ENCODE assay signal across 7 cellular contexts in genomic region chr12:27627836-27628469, GRCh38.
DNase-seq lines count a peak whose midpoint lies in the region; FAIRE-seq and TF ChIP-seq lines count a peak whose summit lies in the region.
"Not testable (repeated sequence)": the region's sequence is repeated elsewhere in the genome, so short reads cannot be mapped to it uniquely, and the experiment has no call there.

No MANE protein-coding gene starts in this region.

- not testable (repeated sequence) for H4K91ac ChIP-seq in mesenchymal stem cell (ENCODE audit: low read length)

- POLR2A ChIA-PET in PC-9 (lab: Charles Lee; ENCODE audit: unreplicated experiment): interaction anchor here (0.6 kb wide), 1 partner anchor 103 kb away, joined by 16 read pairs; no protein-coding TSS in a partner anchor

- H3K79me1 ChIP-seq in mesenchymal stem cell (replicated peaks; ENCODE audit: low read length, poor library complexity, severe bottlenecking): peaks cover 12% of the 10 kb centered on the region

- not testable (repeated sequence) for H2AK5ac ChIP-seq in mesenchymal stem cell (ENCODE audit: low read length, severe bottlenecking)

- H3K27me3 ChIP-seq in GM23248 (replicated peaks; ENCODE audit: insufficient read depth); PC-9 (ENCODE audit: insufficient read depth, low read depth); brain microvascular endothelial cell (replicated peaks); esophagus squamous epithelium; mesenchymal stem cell (ENCODE audit: control insufficient read depth in 1 of 2, insufficient read depth in 1 of 2, low read length in 2 of 2); small intestine (ENCODE audit: control insufficient read depth in 2 of 2, insufficient read depth in 2 of 2, low read length in 2 of 2): not testable (repeated sequence)

- BruUV-seq in PC-9 (replicated peaks; lab: Mats Ljungman, UMichigan): not testable (repeated sequence)

- intact Hi-C loops in PC-9 (cut with micrococcal nuclease; ENCODE audit: unreplicated experiment); esophagus squamous epithelium (cut with DNase I): not testable (repeated sequence)
- intact Hi-C loops in activated T-helper 1 cell treated with anti-CD3 and anti-CD28 coated beads, Interleukin-12 subunit alpha, Interleukin-12 subunit beta, Interleukin-2, Interleukin-4 antibody, amounts not matched to agents 30 ng/mL and 10 ng/mL and 1 ng/mL, durations not matched to agents 14 hours and 24 hours and 36 hours (cut with micrococcal nuclease): loop anchor here (5.0 kb wide), 2 partner anchors 41 to 96 kb away; no protein-coding TSS in a partner anchor

- not testable (repeated sequence) for H2BK5ac ChIP-seq in mesenchymal stem cell (ENCODE audit: low read depth, low read length, poor library complexity, severe bottlenecking)

- peak overlapping the region in 1 of 2 experiments; percentile 3 for H2BK12ac ChIP-seq in mesenchymal stem cell (ENCODE audit: low read length in 2 of 2)

- 60 to 66% methylated on average over 2 of the region's 2 CpGs for WGBS in GM23248 (ENCODE audit: low coverage in 1 of 2, low lambda C conversion rate in 2 of 2, missing lambda C conversion rate in 2 of 2), 2 experiments
- 30 to 33% methylated on average over 2 of the region's 2 CpGs for WGBS in esophagus squamous epithelium, 2 donors
- WGBS in mesenchymal stem cell: 91% methylated on average over 1 of the region's 2 CpGs
- 45 to 49% (median 46%) methylated on average over 2 of the region's 2 CpGs for WGBS in small intestine, 3 donors

- not testable (repeated sequence) for H3K9me2 ChIP-seq in GM23248 (ENCODE audit: insufficient read depth); PC-9 (ENCODE audit: insufficient read depth)

- H3K4ac ChIP-seq in mesenchymal stem cell (ENCODE audit: low read depth in 1 of 2, low read length in 2 of 2): not testable (repeated sequence)

- not testable (repeated sequence) for H2BK120ac ChIP-seq in mesenchymal stem cell (ENCODE audit: low read depth, low read length)

- peak overlapping the region; percentile 94 for H3K4me2 ChIP-seq in GM23248 (ENCODE audit: unreplicated experiment)
- H3K4me2 ChIP-seq in PC-9: 0 out of 2 replicates have a peak overlapping the region, but pooled peaks have one; percentile 1
- H3K4me2 ChIP-seq in mesenchymal stem cell (ENCODE audit: low read length, poor library complexity, severe bottlenecking): not testable (repeated sequence)

- not testable (repeated sequence) for FAIRE-seq in small intestine (lab: Jason Lieb, UNC)

- H3K36me3 Mint-ChIP-seq in activated T-helper 1 cell treated with anti-CD3 and anti-CD28 coated beads, Interleukin-12 subunit alpha, Interleukin-12 subunit beta, Interleukin-2, Interleukin-4 antibody, amounts not matched to agents 30 ng/mL and 10 ng/mL and 1 ng/mL, durations not matched to agents 14 hours and 24 hours and 36 hours (ENCODE audit: low read depth): not testable (repeated sequence)

- not testable (repeated sequence) for H3K14ac ChIP-seq in mesenchymal stem cell (ENCODE audit: low read length in 2 of 2)

- not testable (repeated sequence) for TF ChIP-seq CTCF in PC-9 (conservative IDR thresholded peaks at IDR 0.05); brain microvascular endothelial cell (IDR thresholded peaks at IDR 0.05; ENCODE audit: low read depth, low read length, missing control alignments); esophagus squamous epithelium (IDR thresholded peaks at IDR 0.05)

- peaks cover 73% of the 10 kb centered on the region for H3F3A ChIP-seq in GM23248 (ENCODE audit: insufficient read depth)
- peaks cover 11% of the 10 kb centered on the region; the same call in 1 of the 2 replicates for H3F3A ChIP-seq in PC-9 (ENCODE audit: insufficient read depth, low read depth)

- CTCF ChIA-PET in PC-9 (lab: Charles Lee): not testable (repeated sequence)

- not testable (repeated sequence) for H4K8ac ChIP-seq in mesenchymal stem cell (ENCODE audit: low read length)

- peak overlapping the region; percentile 91 for H3K27ac ChIP-seq in GM23248
- H3K27ac ChIP-seq in PC-9: peak overlapping the region; percentile 42; the same call in 1 of the 2 replicates
- H3K27ac ChIP-seq in brain microvascular endothelial cell: peak overlapping the region; percentile 97
- H3K27ac ChIP-seq in esophagus squamous epithelium: peak overlapping the region in 3 of 4 donors; percentile 57 to 67 (median 67)
- peak overlapping the region; percentile 61 for H3K27ac ChIP-seq in mesenchymal stem cell (ENCODE audit: low read length, poor library complexity, severe bottlenecking)
- H3K27ac ChIP-seq in small intestine (ENCODE audit: low read depth in 1 of 2, low read length in 1 of 2): not testable (repeated sequence)

- H2BK15ac ChIP-seq in mesenchymal stem cell (ENCODE audit: low read depth, poor library complexity, severe bottlenecking): not testable (repeated sequence)

- H3K9ac ChIP-seq in GM23248: peak overlapping the region; percentile 71
- H3K9ac ChIP-seq in mesenchymal stem cell (ENCODE audit: low read length): peak overlapping the region; percentile 87

- not testable (repeated sequence) for H3K36me3 ChIP-seq in GM23248 (ENCODE audit: low read depth); PC-9 (ENCODE audit: low read depth); brain microvascular endothelial cell (replicated peaks); esophagus squamous epithelium; mesenchymal stem cell (ENCODE audit: control insufficient read depth in 1 of 2, insufficient read depth in 2 of 2, low read depth in 1 of 2, low read length in 2 of 2); small intestine (ENCODE audit: control insufficient read depth in 2 of 2, insufficient read depth in 2 of 2, low read length in 2 of 2)

- H3K27me3 Mint-ChIP-seq in activated T-helper 1 cell treated with anti-CD3 and anti-CD28 coated beads, Interleukin-12 subunit alpha, Interleukin-12 subunit beta, Interleukin-2, Interleukin-4 antibody, amounts not matched to agents 30 ng/mL and 10 ng/mL and 1 ng/mL, durations not matched to agents 14 hours and 24 hours and 36 hours (ENCODE audit: insufficient read depth): not testable (repeated sequence)

- not testable (repeated sequence) for H3K4me3 Mint-ChIP-seq in activated T-helper 1 cell treated with anti-CD3 and anti-CD28 coated beads, Interleukin-12 subunit alpha, Interleukin-12 subunit beta, Interleukin-2, Interleukin-4 antibody, amounts not matched to agents 30 ng/mL and 10 ng/mL and 1 ng/mL, durations not matched to agents 14 hours and 24 hours and 36 hours

- not testable (repeated sequence) for H2AFZ ChIP-seq in GM23248; PC-9; mesenchymal stem cell (ENCODE audit: low read depth, low read length)

- peak overlapping the region; percentile 52 for H3K4me3 ChIP-seq in GM23248
- H3K4me3 ChIP-seq in PC-9; brain microvascular endothelial cell (ENCODE audit: low read depth, low read length); esophagus squamous epithelium; small intestine (ENCODE audit: low read depth in 1 of 2, low read length in 2 of 2): not testable (repeated sequence)
- peak overlapping the region in 1 of 2 experiments; percentile 54 for H3K4me3 ChIP-seq in mesenchymal stem cell (ENCODE audit: insufficient read depth in 1 of 2, low read depth in 1 of 2, low read length in 2 of 2)

- H3K4me1 ChIP-seq in GM23248 (ENCODE audit: insufficient read depth) (peaks cover 82% of the 10 kb centered on the region), PC-9 (replicated peaks; ENCODE audit: insufficient read depth) (peaks cover 23% of the 10 kb centered on the region), esophagus squamous epithelium (peaks cover 4 to 44% (median 19%) of the 10 kb centered on the region in 3 donors), mesenchymal stem cell (ENCODE audit: control insufficient read depth, insufficient read depth, low read depth, low read length) (peaks cover 20% of the 10 kb centered on the region)
- not testable (repeated sequence) for H3K4me1 ChIP-seq in small intestine (ENCODE audit: control insufficient read depth in 2 of 2, insufficient read depth in 1 of 2, low read depth in 1 of 2, low read length in 1 of 2)

- H4K20me1 ChIP-seq in GM23248 (ENCODE audit: insufficient read depth); PC-9 (ENCODE audit: insufficient read depth): not testable (repeated sequence)

- in situ Hi-C loops in GM23248 (cut with MboI); brain microvascular endothelial cell (cut with HindIII; ENCODE audit: low pct_ligation_motif_present, low sequenced_read_pairs): not testable (repeated sequence)

- DNase-seq in GM23248; PC-9; activated T-helper 1 cell treated with anti-CD3 and anti-CD28 coated beads, Interleukin-12 subunit alpha, Interleukin-12 subunit beta, Interleukin-2, Interleukin-4 antibody, amounts not matched to agents 30 ng/mL and 10 ng/mL and 1 ng/mL, durations not matched to agents 14 hours and 24 hours and 36 hours (ENCODE audit: low spot score); brain microvascular endothelial cell; esophagus squamous epithelium (lab: John Stamatoyannopoulos, UW); mesenchymal stem cell: not testable (repeated sequence)
- peak; percentile 20 for DNase-seq in small intestine

- H3K79me2 ChIP-seq in GM23248 (ENCODE audit: insufficient read depth): peaks cover 89% of the 10 kb centered on the region
- not testable (repeated sequence) for H3K79me2 ChIP-seq in PC-9 (ENCODE audit: low read depth)

- peak overlapping the region; percentile 61 for H3K27ac Mint-ChIP-seq in activated T-helper 1 cell treated with anti-CD3 and anti-CD28 coated beads, Interleukin-12 subunit alpha, Interleukin-12 subunit beta, Interleukin-2, Interleukin-4 antibody, amounts not matched to agents 30 ng/mL and 10 ng/mL and 1 ng/mL, durations not matched to agents 14 hours and 24 hours and 36 hours

- H3K23ac ChIP-seq in mesenchymal stem cell (ENCODE audit: low read length in 2 of 2): not testable (repeated sequence)

- H3K9me3 Mint-ChIP-seq in activated T-helper 1 cell treated with anti-CD3 and anti-CD28 coated beads, Interleukin-12 subunit alpha, Interleukin-12 subunit beta, Interleukin-2, Interleukin-4 antibody, amounts not matched to agents 30 ng/mL and 10 ng/mL and 1 ng/mL, durations not matched to agents 14 hours and 24 hours and 36 hours: not testable (repeated sequence)

- H3K9me3 ChIP-seq in GM23248 (ENCODE audit: low read depth); PC-9 (ENCODE audit: insufficient read depth, low read depth); esophagus squamous epithelium; mesenchymal stem cell (ENCODE audit: control insufficient read depth, low read length); small intestine (ENCODE audit: control insufficient read depth, low read depth): not testable (repeated sequence)

- not testable (repeated sequence) for TF ChIP-seq POLR2A in esophagus squamous epithelium (IDR thresholded peaks at IDR 0.05)

- not testable (repeated sequence) for H3K18ac ChIP-seq in mesenchymal stem cell (ENCODE audit: low read depth in 1 of 2, low read length in 2 of 2)

- peaks cover 41% of the 10 kb centered on the region for H3K4me1 Mint-ChIP-seq in activated T-helper 1 cell treated with anti-CD3 and anti-CD28 coated beads, Interleukin-12 subunit alpha, Interleukin-12 subunit beta, Interleukin-2, Interleukin-4 antibody, amounts not matched to agents 30 ng/mL and 10 ng/mL and 1 ng/mL, durations not matched to agents 14 hours and 24 hours and 36 hours (ENCODE audit: low read depth)
